8 cellular contexts compared by ENCODE assay signal in genomic region chr2:3557588-3558204, GRCh38. TPM values are rescaled to one million over a fixed set of nuclear protein-coding genes. Genes with fewer than 3 reads are reported as not detected.
A peak's percentile ranks its signal among the peaks of the same experiment; 100 is the strongest.
DNase-seq lines count a peak whose midpoint lies in the region; ATAC-seq and TF ChIP-seq lines count a peak whose summit lies in the region.

No MANE protein-coding gene starts in this region.

- DNase-seq in HFFc6: no peak
- DNase-seq in neural progenitor cell (ENCODE audit: low spot score): no peak
- no peak for DNase-seq in NCI-H1092 treated with DMSO at 0.1 percent for 48 hours (lab: John Stamatoyannopoulos, UW)
- DNase-seq in GM10248 (ENCODE audit: extremely low spot score): no peak
- no peak for DNase-seq in activated CD8-positive, alpha-beta memory T cell treated with anti-CD3 and anti-CD28 coated beads for 24 hours

- H3K4me3 Mint-ChIP-seq in HFFc6: peak overlapping the region; percentile 94
- H3K4me3 Mint-ChIP-seq in neural progenitor cell: peak overlapping the region; percentile 92

- POLR2A ChIA-PET in GM10248 (lab: Yijun Ruan, JAX): interaction anchor here (1.0 to 1.4 kb wide), 6 partner anchors 15 to 52 kb away, joined by 3 to 6 read pairs (median 5); partner anchors contain the start of gene RPS7

- no peak overlapping the region for H3K27ac ChIP-seq in OCI-LY1 (ENCODE audit: low read depth, low read length, poor library complexity, severe bottlenecking)
- peak overlapping the region; percentile 95 for H3K27ac ChIP-seq in neural progenitor cell

- no peaks in the 10 kb centered on the region for H3K27me3 ChIP-seq in OCI-LY1 (ENCODE audit: insufficient read depth, low read length)
- no peaks in the 10 kb centered on the region for H3K27me3 ChIP-seq in endocrine pancreas (ENCODE audit: control insufficient read depth, insufficient read depth, low read length)
- no peaks in the 10 kb centered on the region for H3K27me3 ChIP-seq in neural progenitor cell

- H3K9me3 ChIP-seq in OCI-LY1 (ENCODE audit: low read length) (no peaks in the 10 kb centered on the region), endocrine pancreas (ENCODE audit: control insufficient read depth, low read length) (no peaks in the 10 kb centered on the region), neural progenitor cell (ENCODE audit: low read depth) (no peaks in the 10 kb centered on the region)

- H3F3A ChIP-seq in OCI-LY1 (ENCODE audit: insufficient read depth, low read length) (peaks cover 2% of the 10 kb centered on the region; the same call in 1 of the 2 replicates), neural progenitor cell (ENCODE audit: low read depth) (peaks cover 12% of the 10 kb centered on the region)

- H3K36me3 ChIP-seq in OCI-LY1 (ENCODE audit: insufficient read depth, low read length): peaks cover 39% of the 10 kb centered on the region
- H3K36me3 ChIP-seq in endocrine pancreas (ENCODE audit: control insufficient read depth, insufficient read depth, low read length): no peaks in the 10 kb centered on the region
- H3K36me3 ChIP-seq in neural progenitor cell: peaks cover 9% of the 10 kb centered on the region

- CTCF ChIA-PET in GM10248 (lab: Yijun Ruan, JAX): interaction anchor here (0.6 to 2.1 kb wide), 5 partner anchors 16 to 134 kb away, joined by 3 to 13 read pairs (median 5); no protein-coding TSS in a partner anchor

- H3K27ac Mint-ChIP-seq in HFFc6: peak overlapping the region; percentile 95
- H3K27ac Mint-ChIP-seq in neural progenitor cell: peak overlapping the region; percentile 25

- H3K27me3 Mint-ChIP-seq in HFFc6 (ENCODE audit: insufficient read depth) (no peaks in the 10 kb centered on the region), neural progenitor cell (ENCODE audit: insufficient read depth, low read depth) (peaks cover 4% of the 10 kb centered on the region)

- H3K9me3 Mint-ChIP-seq in HFFc6 (no peaks in the 10 kb centered on the region), neural progenitor cell (no peaks in the 10 kb centered on the region)

- peaks cover 14% of the 10 kb centered on the region for H3K79me2 ChIP-seq in OCI-LY1 (ENCODE audit: insufficient read depth, low read length)
- H3K79me2 ChIP-seq in neural progenitor cell (ENCODE audit: low read depth): peaks cover 47% of the 10 kb centered on the region

- H4K20me1 ChIP-seq in OCI-LY1 (ENCODE audit: insufficient read depth, low read length) (no peaks in the 10 kb centered on the region), neural progenitor cell (ENCODE audit: low read depth) (peaks cover 14% of the 10 kb centered on the region)

- H3K4me1 ChIP-seq in OCI-LY1 (ENCODE audit: insufficient read depth, low read length, severe bottlenecking): peaks cover 27% of the 10 kb centered on the region
- H3K4me1 ChIP-seq in endocrine pancreas (ENCODE audit: control insufficient read depth, insufficient read depth, low read length): peaks cover 6% of the 10 kb centered on the region
- H3K4me1 ChIP-seq in neural progenitor cell: peaks cover 4% of the 10 kb centered on the region

- ATAC-seq in GM18517 (IDR thresholded peaks at IDR 0.05; ENCODE audit: unreplicated experiment): peak; percentile 46

- peak overlapping the region; percentile 89 for H3K9ac ChIP-seq in OCI-LY1 (ENCODE audit: low read length)
- peak overlapping the region; percentile 90 for H3K9ac ChIP-seq in endocrine pancreas (ENCODE audit: control insufficient read depth, insufficient read depth, low read length)
- H3K9ac ChIP-seq in neural progenitor cell: peak overlapping the region; percentile 99

- H3K4me1 Mint-ChIP-seq in HFFc6 (ENCODE audit: low read depth): peaks cover 24% of the 10 kb centered on the region
- H3K4me1 Mint-ChIP-seq in neural progenitor cell: peaks cover 14% of the 10 kb centered on the region

- no peak for TF ChIP-seq CTCF in HFFc6 (IDR thresholded peaks at IDR 0.05)
- no peak for TF ChIP-seq CTCF in OCI-LY1 (IDR thresholded peaks at IDR 0.05; ENCODE audit: low read length)
- no peak for TF ChIP-seq CTCF in neural progenitor cell (IDR thresholded peaks at IDR 0.05)
- TF ChIP-seq CTCF in GM10248 (IDR thresholded peaks at IDR 0.05; ENCODE audit: control extremely low read depth, extremely low read depth, low read depth, missing control alignments): no peak

- H2AFZ ChIP-seq in OCI-LY1 (ENCODE audit: low read length): no peak overlapping the region
- peak overlapping the region; percentile 91 for H2AFZ ChIP-seq in neural progenitor cell (replicated peaks)

- peak overlapping the region; percentile 88 for H3K4me2 ChIP-seq in OCI-LY1 (ENCODE audit: low read length)
- peak overlapping the region; percentile 99 for H3K4me2 ChIP-seq in neural progenitor cell

- no peaks in the 10 kb centered on the region for H3K9me2 ChIP-seq in OCI-LY1 (ENCODE audit: low read depth, low read length)

- H3K36me3 Mint-ChIP-seq in HFFc6 (ENCODE audit: low read depth) (peaks cover 22% of the 10 kb centered on the region), neural progenitor cell (peaks cover 10% of the 10 kb centered on the region)

- H3K4me3 ChIP-seq in OCI-LY1 (ENCODE audit: low read depth, low read length, poor library complexity, severe bottlenecking) (peak overlapping the region; percentile 84), endocrine pancreas (ENCODE audit: control insufficient read depth, insufficient read depth, low read length) (peak overlapping the region; percentile 94), neural progenitor cell (peak overlapping the region; percentile 93)

RNA-seq across cellular contexts. Expression of gene RNASEH1, which starts 0.4 kb away (rescaled TPM):
- 10 to 100 TPM; 36.9 to 43.6 (median 39.7) TPM for total RNA-seq in HFFc6 (2021; fragmentation: NEBNext Ultra II Directional; extraction: Animal tissue kit (Norgen Biotek cat#: 25700))
- total RNA-seq in neural progenitor cell (ENCODE audit: low replicate concordance): 26.8 and 28.2 TPM in 2 replicates

RNA-seq across cellular contexts. Expression of gene RPS7, which starts 17.4 kb away (rescaled TPM):
- total RNA-seq in HFFc6 (2021; fragmentation: NEBNext Ultra II Directional; extraction: Animal tissue kit (Norgen Biotek cat#: 25700)): 1,000 to 10,000 TPM; 1,288 to 1,437 (median 1,316) TPM
- 5,433 and 5,441 TPM in 2 replicates for total RNA-seq in neural progenitor cell (ENCODE audit: low replicate concordance)

RNA-seq across cellular contexts. Expression of gene COLEC11, which starts 37.2 kb away (rescaled TPM):
- not detected for total RNA-seq in HFFc6 (2021; fragmentation: NEBNext Ultra II Directional; extraction: Animal tissue kit (Norgen Biotek cat#: 25700))
- total RNA-seq in neural progenitor cell (ENCODE audit: low replicate concordance): not detected in 2 replicates

RNA-seq across cellular contexts. Expression of gene ADI1, which starts 38.4 kb away (rescaled TPM):
- total RNA-seq in HFFc6 (2021; fragmentation: NEBNext Ultra II Directional; extraction: Animal tissue kit (Norgen Biotek cat#: 25700)): 10 to 100 TPM; 66.6 to 94.2 (median 75.5) TPM
- total RNA-seq in neural progenitor cell (ENCODE audit: low replicate concordance): 19.0 and 29.3 TPM in 2 replicates
